Comparison of ENCODE assay signal across 13 cellular contexts in genomic region chr20:44001667-44002596, GRCh38.
DNase-seq lines count a peak whose midpoint lies in the region; ATAC-seq and TF ChIP-seq lines count a peak whose summit lies in the region.
"Had no signal": no experiment of that assay in that cellular context is flagged by ENCODE, and none has a peak within 500 bp of the region (broad histone marks: within the 10 kb centered on the region; RNA-seq: fewer than 3 reads in every experiment).

No MANE protein-coding gene starts in this region.

- no peaks in the 10 kb centered on the region for H3K27me3 ChIP-seq in left ventricle myocardium inferior (ENCODE audit: low read depth)

- no peaks in the 10 kb centered on the region for H3K9me3 ChIP-seq in left ventricle myocardium inferior (replicated peaks)

- H3K27ac ChIP-seq in left ventricle myocardium inferior (replicated peaks), result no peak overlapping the region

- intact Hi-C loops in left cardiac atrium (cut with DNase I) (no loop called here), left ventricle myocardium inferior (cut with micrococcal nuclease) (no loop called here)

- H3K4me3 ChIP-seq in left ventricle myocardium inferior, result no peak overlapping the region

- DNase-seq in left cardiac atrium (no peak), left ventricle myocardium inferior (no peak), H4 (ENCODE audit: low spot score) (no peak), DMS153 (lab: John Stamatoyannopoulos, UW) (no peak)
- DNase-seq in stimulated activated naive CD8-positive, alpha-beta T cell treated with anti-CD3 and anti-CD28 coated beads, Interleukin-15, Interleukin-2, amounts not matched to agents 100 U/mL and 50 U/mL, for 24 hours, result no peak
- DNase-seq: amygdala; effector memory CD4-positive, alpha-beta T cell; EL; glutamatergic neuron; NCI-H748 treated with DMSO at 0.1 percent for 48 hours had no signal

- H3K4me1 ChIP-seq in left ventricle myocardium inferior, result no peaks in the 10 kb centered on the region

- no peaks in the 10 kb centered on the region for H3K36me3 ChIP-seq in left ventricle myocardium inferior

- no peak for TF ChIP-seq CTCF in left ventricle myocardium inferior (IDR thresholded peaks at IDR 0.05; ENCODE audit: borderline replicate concordance)

- peak; percentile 70 to 74 for ATAC-seq in left cardiac atrium
- peak; percentile 57 for ATAC-seq in GM21526 (IDR thresholded peaks at IDR 0.05; ENCODE audit: low FRiP score, unreplicated experiment)
- ATAC-seq in HG03460 (IDR thresholded peaks at IDR 0.05; ENCODE audit: unreplicated experiment), result peak; percentile 79
- ATAC-seq in stimulated activated naive CD8-positive, alpha-beta T cell treated with anti-CD3 and anti-CD28 coated beads, Interleukin-15, Interleukin-2, amounts not matched to agents 100 U/mL and 50 U/mL, for 24 hours, result peak; percentile 61
- no peak for ATAC-seq in GM19397 (IDR thresholded peaks at IDR 0.05; ENCODE audit: unreplicated experiment)
